ENCODE assay signal across 8 cellular contexts in the genomic region with DNA sequence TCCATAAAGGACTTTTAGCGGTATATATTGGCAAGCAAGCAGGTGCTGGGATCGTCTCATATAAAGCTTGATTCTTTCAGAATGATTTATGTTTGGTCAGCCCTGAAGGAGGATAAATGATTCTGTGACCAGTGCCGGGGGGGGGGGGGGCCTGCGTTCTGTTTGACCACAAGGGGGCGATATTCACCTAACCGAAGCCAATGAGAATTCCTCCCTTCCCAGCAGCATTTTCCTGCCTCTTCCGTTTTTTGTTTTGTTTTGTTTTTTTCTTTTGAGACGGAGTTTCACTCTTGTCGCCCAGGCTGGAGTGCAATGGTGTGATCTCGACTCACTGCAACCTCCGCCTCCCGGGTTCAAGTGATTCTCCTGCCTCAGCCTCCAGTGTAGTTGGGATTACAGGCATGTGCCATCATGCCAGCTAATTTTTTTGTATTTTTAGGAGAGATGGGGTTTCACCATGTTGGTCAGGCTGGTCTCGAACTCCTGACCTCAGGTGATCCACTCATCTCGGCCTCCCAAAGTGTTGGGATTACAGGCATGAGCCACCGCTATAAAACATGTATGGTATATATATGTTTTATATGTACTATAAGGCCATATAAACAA.
DNase-seq lines count a peak whose midpoint lies in the region; ATAC-seq, FAIRE-seq and TF ChIP-seq lines count a peak whose summit lies in the region.
"Not testable (repeated sequence)": the region's sequence is repeated elsewhere in the genome, so short reads cannot be mapped to it uniquely, and the experiment has no call there.

No MANE protein-coding gene starts in this region.

- H3T11ph ChIP-seq in H9 (ENCODE audit: low read length): not testable (repeated sequence)

- not testable (repeated sequence) for H4K20me1 ChIP-seq in H9 (ENCODE audit: control insufficient read depth, insufficient read depth, insufficient read length); Loucy (ENCODE audit: insufficient read depth, low read length, poor library complexity, severe bottlenecking); OCI-LY7 (ENCODE audit: insufficient read depth, low read length); K562 (replicated peaks; ENCODE audit: control insufficient read depth, insufficient read depth, low read length)

- H3K9me3 Mint-ChIP-seq in H9; osteocyte (ENCODE audit: unreplicated experiment): not testable (repeated sequence)

- not testable (repeated sequence) for H3K27ac ChIP-seq in H9 (ENCODE audit: insufficient read length, low read depth, low read length); OCI-LY7 (ENCODE audit: low read depth, low read length, poor library complexity, severe bottlenecking); K562 (ENCODE audit: extremely low read depth, low read depth, low read length)

- ATAC-seq in K562: not testable (repeated sequence)

- BruUV-seq in OCI-LY7 (replicated peaks; lab: Mats Ljungman, UMichigan); K562 (replicated peaks; lab: Mats Ljungman, UMichigan): not testable (repeated sequence)

- not testable (repeated sequence) for H3K23ac ChIP-seq in H9 (ENCODE audit: insufficient read length, low read depth, low read length)

- not testable (repeated sequence) for H3K27me3 ChIP-seq in H9 (ENCODE audit: insufficient read depth, low read length); Loucy (ENCODE audit: insufficient read depth, low read length, poor library complexity, severe bottlenecking); K562 (ENCODE audit: control insufficient read depth in 2 of 2, insufficient read depth in 2 of 2, low read length in 2 of 2)

- DNase-seq in AG09309 (ENCODE audit: low read depth); H9; OCI-LY7 (ENCODE audit: low spot score); osteocyte (ENCODE audit: extremely low spot score, unreplicated experiment): not testable (repeated sequence)
- DNase-seq in K562 (ENCODE audit: extremely low read depth in 1 of 4, low spot score in 3 of 4) (peak; percentile 13 to 73 (median 68)), foreskin fibroblast (peak in 1 of 2 donors; percentile 13)

- not testable (repeated sequence) for H3K79me1 ChIP-seq in H9 (ENCODE audit: insufficient read depth, low read depth, low read length, poor library complexity, severe bottlenecking)

- H3K14ac ChIP-seq in H9 (ENCODE audit: insufficient read depth, low read length): not testable (repeated sequence)

- in situ Hi-C loops in K562 (cut with MboI): not testable (repeated sequence)

- not testable (repeated sequence) for H3K56ac ChIP-seq in H9 (ENCODE audit: insufficient read length, low read depth, low read length)

- H2BK120ac ChIP-seq in H9 (ENCODE audit: low read depth, low read length, poor library complexity, severe bottlenecking): not testable (repeated sequence)

- TF ChIP-seq POLR2A in K562 (conservative IDR thresholded peaks at IDR 0.05): not testable (repeated sequence)

- not testable (repeated sequence) for H3K18ac ChIP-seq in H9 (ENCODE audit: insufficient read length, low read depth, low read length)

- not testable (repeated sequence) for H4K5ac ChIP-seq in H9 (ENCODE audit: insufficient read length, low read depth, low read length)

- not testable (repeated sequence) for H3K9me3 ChIP-seq in ES-I3 (ENCODE audit: control insufficient read depth, insufficient read depth, low read length); H9 (ENCODE audit: control insufficient read depth, low read depth, low read length); Loucy (ENCODE audit: insufficient read depth, low read depth, low read length); OCI-LY7 (ENCODE audit: low read length); K562 (replicated peaks; ENCODE audit: control insufficient read depth, insufficient read depth, low read depth, low read length)

- not testable (repeated sequence) for H3K27ac Mint-ChIP-seq in H9; osteocyte (ENCODE audit: unreplicated experiment)

- H3K9me1 ChIP-seq in K562 (ENCODE audit: control insufficient read depth, insufficient read depth, low read length): not testable (repeated sequence)

- not testable (repeated sequence) for H3K36me3 Mint-ChIP-seq in H9 (ENCODE audit: insufficient read depth in 1 of 3, low read depth in 3 of 3); osteocyte (ENCODE audit: unreplicated experiment)

- H3K4me1 Mint-ChIP-seq in H9: peaks cover 3 to 10% of the 10 kb centered on the region in 2 experiments; a peak in 2 of 4 replicates
- not testable (repeated sequence) for H3K4me1 Mint-ChIP-seq in osteocyte (ENCODE audit: unreplicated experiment)

- H2BK5ac ChIP-seq in H9 (ENCODE audit: insufficient read length, low read length): not testable (repeated sequence)

- WGBS in H9 (ENCODE audit: extremely low coverage, insufficient read length, low lambda C conversion rate): no CpG with 5 or more reads among the region's 15 CpGs
- 28% methylated on average over 8 of the region's 15 CpGs for WGBS in K562 (ENCODE audit: insufficient coverage, low coverage, missing lambda C conversion rate)

- POLR2A ChIA-PET in OCI-LY7 (lab: Charles Lee): interaction anchor here (0.9 kb wide), 1 partner anchor 35 kb away, joined by 5 read pairs; no protein-coding TSS in a partner anchor
- POLR2A ChIA-PET in K562 (lab: Yijun Ruan, JAX): not testable (repeated sequence)

- H3K4me1 ChIP-seq in ES-I3 (ENCODE audit: insufficient read depth, low read length); H9 (ENCODE audit: insufficient read depth, low read length); OCI-LY7 (ENCODE audit: insufficient read depth, low read length, poor library complexity, severe bottlenecking); K562 (replicated peaks in 1 of 2; ENCODE audit: control insufficient read depth in 2 of 2, insufficient read depth in 2 of 2, low read length in 2 of 2): not testable (repeated sequence)
- peaks cover 22% of the 10 kb centered on the region for H3K4me1 ChIP-seq in Loucy (ENCODE audit: insufficient read depth, low read length, poor library complexity, severe bottlenecking)

- CTCF ChIA-PET in OCI-LY7 (lab: Charles Lee; ENCODE audit: unreplicated experiment); K562 (lab: Yijun Ruan, JAX; ENCODE audit: low intra/inter-chr PET ratio): not testable (repeated sequence)

- H2AFZ ChIP-seq in H9 (ENCODE audit: low read length); Loucy (ENCODE audit: low read length); OCI-LY7 (ENCODE audit: low read length): not testable (repeated sequence)
- H2AFZ ChIP-seq in K562 (ENCODE audit: low read depth, low read length): peak overlapping the region; percentile 68; the same call in 1 of the 2 replicates

- H3F3A ChIP-seq in Loucy (ENCODE audit: low read depth): not testable (repeated sequence)

- not testable (repeated sequence) for H4K8ac ChIP-seq in H9 (replicated peaks; ENCODE audit: insufficient read length, low read depth, low read length)

- intact Hi-C loops in OCI-LY7 (cut with micrococcal nuclease; ENCODE audit: unreplicated experiment); K562 (cut with micrococcal nuclease): not testable (repeated sequence)

- not testable (repeated sequence) for H4K91ac ChIP-seq in H9 (ENCODE audit: insufficient read length, low read depth, low read length)

- H3K79me2 ChIP-seq in H9 (ENCODE audit: insufficient read depth, low read length); Loucy (ENCODE audit: insufficient read depth, low read length); OCI-LY7 (ENCODE audit: insufficient read depth, low read depth, low read length); K562 (ENCODE audit: control insufficient read depth, insufficient read depth, low read length): not testable (repeated sequence)

- H3K9me2 ChIP-seq in Loucy (replicated peaks; ENCODE audit: low read depth, low read length); OCI-LY7 (ENCODE audit: insufficient read depth, low read length): not testable (repeated sequence)

- not testable (repeated sequence) for H3K4me2 ChIP-seq in H9 (ENCODE audit: insufficient read depth, insufficient read length, low read length); Loucy (ENCODE audit: low read depth, low read length, poor library complexity, severe bottlenecking); OCI-LY7 (ENCODE audit: low read length); K562 (ENCODE audit: insufficient read depth, low read length)

- H3K36me3 ChIP-seq in ES-I3 (ENCODE audit: insufficient read depth, low read length); Loucy (ENCODE audit: insufficient read depth, low read length); OCI-LY7 (ENCODE audit: insufficient read depth, low read length); K562 (ENCODE audit: control insufficient read depth, insufficient read depth, low read length): not testable (repeated sequence)

- TF ChIP-seq EP300 in K562 (IDR thresholded peaks at IDR 0.05; ENCODE audit: low read length): not testable (repeated sequence)

- H3K4me3 ChIP-seq in AG09309 (ENCODE audit: control insufficient read depth, low read depth, low read length); Loucy (ENCODE audit: low read length, poor library complexity, severe bottlenecking); OCI-LY7 (ENCODE audit: low read depth, low read length, poor library complexity, severe bottlenecking); K562; foreskin fibroblast (ENCODE audit: low read depth in 1 of 2, low read length in 2 of 2): not testable (repeated sequence)

- H3K4ac ChIP-seq in H9 (ENCODE audit: low read depth, low read length): not testable (repeated sequence)

- H3K9ac ChIP-seq in ES-I3 (ENCODE audit: low read depth, low read length): peak overlapping the region; percentile 16; the same call in 1 of the 2 replicates
- H3K9ac ChIP-seq in H9 (ENCODE audit: extremely low read depth, insufficient read length, low read length); Loucy (ENCODE audit: low read depth, low read length, poor library complexity, severe bottlenecking); K562 (ENCODE audit: insufficient read depth in 1 of 2, low read depth in 2 of 2, low read length in 2 of 2): not testable (repeated sequence)

- TF ChIP-seq CTCF in AG09309 (IDR thresholded peaks at IDR 0.05; ENCODE audit: control insufficient read depth, insufficient read depth, low read depth, low read length, missing control alignments) (peak; percentile 29), H9 (conservative IDR thresholded peaks at IDR 0.05) (peak; percentile 57), Loucy (conservative IDR thresholded peaks at IDR 0.05; ENCODE audit: low read length) (peak; percentile 24), OCI-LY7 (conservative IDR thresholded peaks at IDR 0.05; ENCODE audit: low read length) (peak; percentile 48), K562 (IDR thresholded peaks at IDR 0.05 in 2 of 3, conservative IDR thresholded peaks at IDR 0.05 in 1 of 3; ENCODE audit: insufficient read depth in 2 of 3, low read depth in 1 of 3, low read length in 3 of 3) (peak in 1 of 3 experiments; percentile 21; a peak in 2 of 6 replicates), foreskin fibroblast (IDR thresholded peaks at IDR 0.05; ENCODE audit: low read depth, low read length) (peak; percentile 36), osteocyte (IDR thresholded peaks at IDR 0.05) (peak; percentile 28)

- H2AK5ac ChIP-seq in H9 (ENCODE audit: insufficient read length, low read length): not testable (repeated sequence)

- H3K23me2 ChIP-seq in H9 (ENCODE audit: insufficient read length, low read depth, low read length, poor library complexity, severe bottlenecking): not testable (repeated sequence)

- not testable (repeated sequence) for FAIRE-seq in K562 (lab: Jason Lieb, UNC)

- TF ChIP-seq RAD21 in K562 (CRISPR knock-in tag; conservative IDR thresholded peaks at IDR 0.05 in 1 of 2, IDR thresholded peaks at IDR 0.05 in 1 of 2): not testable (repeated sequence)

- not testable (repeated sequence) for H2BK20ac ChIP-seq in H9 (ENCODE audit: low read depth, low read length, poor library complexity, severe bottlenecking)

- H2BK15ac ChIP-seq in H9 (ENCODE audit: low read depth, low read length): not testable (repeated sequence)

- H3K27me3 Mint-ChIP-seq in H9 (ENCODE audit: low read depth): not testable (repeated sequence)
- peaks cover 41% of the 10 kb centered on the region for H3K27me3 Mint-ChIP-seq in osteocyte (ENCODE audit: unreplicated experiment)

- not testable (repeated sequence) for H2BK12ac ChIP-seq in H9 (ENCODE audit: insufficient read length, low read depth, low read length)

- H3K4me3 Mint-ChIP-seq in H9; osteocyte (ENCODE audit: unreplicated experiment): not testable (repeated sequence)
